Comparison of ENCODE assay signal across 8 cellular contexts in genomic region chr13:46296465-46296822, GRCh38.
DNase-seq lines count a peak whose midpoint lies in the region; ATAC-seq and TF ChIP-seq lines count a peak whose summit lies in the region.

No MANE protein-coding gene starts in this region.

- no peak overlapping the region for H3K9ac ChIP-seq in parathyroid adenoma

- peak; percentile 22 for ATAC-seq in GM18519 (IDR thresholded peaks at IDR 0.05; ENCODE audit: low FRiP score, unreplicated experiment)
- peak; percentile 8 for ATAC-seq in HG03175 (IDR thresholded peaks at IDR 0.05; ENCODE audit: unreplicated experiment)
- no peak for ATAC-seq in GM21786 (IDR thresholded peaks at IDR 0.05; ENCODE audit: unreplicated experiment)

- no peaks in the 10 kb centered on the region for H3K79me2 ChIP-seq in parathyroid adenoma

- peak overlapping the region in 4 of 5 donors; percentile 1 to 87 (median 32) for H3K27ac ChIP-seq in adrenal gland
- peak overlapping the region; percentile 97 for H3K27ac ChIP-seq in parathyroid adenoma

- no peak for TF ChIP-seq POLR2A in adrenal gland (IDR thresholded peaks at IDR 0.05)

- peak overlapping the region; percentile 60 for H2AFZ ChIP-seq in parathyroid adenoma

- H3K4me2 ChIP-seq in parathyroid adenoma (ENCODE audit: low read length), result no peak overlapping the region

- no peak for DNase-seq in adrenal gland
- no peak for DNase-seq in Ammon's horn (ENCODE audit: low spot score)
- no peak for DNase-seq in cerebellum (ENCODE audit: low spot score)
- DNase-seq in pons (ENCODE audit: low spot score), result no peak

- H3K9me3 ChIP-seq in adrenal gland (replicated peaks in 1 of 3) (no peaks in the 10 kb centered on the region), parathyroid adenoma (ENCODE audit: control insufficient read depth, low read length) (no peaks in the 10 kb centered on the region)

- WGBS in adrenal gland, 4 donors, result 89 to 93% (median 90%) methylated on average over 2 of the region's 2 CpGs

- TF ChIP-seq CTCF in adrenal gland (IDR thresholded peaks at IDR 0.05), result no peak
- no peak for TF ChIP-seq CTCF in parathyroid adenoma (IDR thresholded peaks at IDR 0.05)

- H3K36me3 ChIP-seq in adrenal gland (replicated peaks in 1 of 2) (no peaks in the 10 kb centered on the region), parathyroid adenoma (ENCODE audit: control insufficient read depth, insufficient read depth, low read length) (no peaks in the 10 kb centered on the region)

- H3K27me3 ChIP-seq in adrenal gland, result no peaks in the 10 kb centered on the region
- no peaks in the 10 kb centered on the region for H3K27me3 ChIP-seq in parathyroid adenoma (ENCODE audit: control insufficient read depth, insufficient read depth, low read length)

- H3K4me3 ChIP-seq in adrenal gland (no peak overlapping the region), parathyroid adenoma (ENCODE audit: low read depth, low read length) (no peak overlapping the region)

- H3K4me1 ChIP-seq in adrenal gland (replicated peaks in 1 of 2) (peaks cover 7 to 18% of the 10 kb centered on the region in 2 donors), parathyroid adenoma (peaks cover 19% of the 10 kb centered on the region)

- intact Hi-C loops in adrenal gland (cut with DNase I), result loop anchor here in 1 of 2 donors (10.0 kb wide), 1 partner anchor 142 kb away; no protein-coding TSS in a partner anchor
